In the genomic region with DNA sequence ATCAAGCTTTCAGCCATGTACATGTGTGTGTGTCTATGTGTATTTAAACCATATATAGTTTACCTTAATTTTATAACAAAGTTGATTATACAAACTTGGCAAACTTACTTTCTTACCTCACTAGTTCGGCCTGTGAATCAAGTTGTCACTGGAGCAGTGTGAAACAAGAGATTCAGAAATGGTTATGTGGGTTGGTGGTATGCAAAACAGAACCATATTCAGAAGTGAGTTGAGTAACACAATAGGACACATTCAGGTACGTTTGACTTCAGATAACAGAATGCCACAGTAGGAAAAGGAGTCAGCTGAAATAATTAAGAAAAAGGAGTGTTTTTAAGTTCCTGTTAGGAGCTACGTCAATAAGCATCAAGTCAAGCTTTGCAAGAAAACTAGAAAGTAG, we compare ENCODE assay signal across 18 cellular contexts. TPM values are rescaled to one million over a fixed set of nuclear protein-coding genes. Genes with fewer than 3 reads are reported as not detected.
DNase-seq lines count a peak whose midpoint lies in the region; ATAC-seq and TF ChIP-seq lines count a peak whose summit lies in the region.
"Had no signal": no experiment of that assay in that cellular context is flagged by ENCODE, and none has a peak within 500 bp of the region (broad histone marks: within the 10 kb centered on the region; RNA-seq: fewer than 3 reads in every experiment).

No MANE protein-coding gene starts in this region.

- H3K4me3 Mint-ChIP-seq in activated T-helper 17 cell treated with anti-CD3 and anti-CD28 coated beads, Interleukin-2, amount 50 U/mL, for 72 hours: no peak overlapping the region
- H3K4me3 Mint-ChIP-seq: CD8-positive, alpha-beta memory T cell; H9; IgD-negative memory B cell; naive thymus-derived CD4-positive, alpha-beta T cell had no signal

- H3K27me3 Mint-ChIP-seq in activated T-helper 17 cell treated with anti-CD3 and anti-CD28 coated beads, Interleukin-2, amount 50 U/mL, for 72 hours: no peaks in the 10 kb centered on the region
- H3K27me3 Mint-ChIP-seq: CD8-positive, alpha-beta memory T cell; IgD-negative memory B cell; naive thymus-derived CD4-positive, alpha-beta T cell had no signal

- POLR2A ChIA-PET in GM10248 (lab: Yijun Ruan, JAX): no interaction called here

- DNase-seq in activated naive CD4-positive, alpha-beta T cell treated with anti-CD3 and anti-CD28 coated beads, Interleukin-2, amount 50 U/mL, for 72 hours (ENCODE audit: low spot score in 2 of 2): no peak
- DNase-seq in activated naive CD4-positive, alpha-beta T cell (lab: John Stamatoyannopoulos, UW): no peak
- DNase-seq in thoracic aorta (ENCODE audit: low spot score) (no peak), HuH-7 (ENCODE audit: low spot score) (no peak), EL (no peak), GM10248 (ENCODE audit: extremely low spot score) (no peak)
- DNase-seq: activated CD8-positive, alpha-beta memory T cell treated with anti-CD3 and anti-CD28 coated beads for 24 hours; activated naive CD4-positive, alpha-beta T cell treated with anti-CD3 and anti-CD28 coated beads, Interleukin-2, amount 50 U/mL, for 16 hours; CD8-positive, alpha-beta memory T cell; dorsolateral prefrontal cortex; H9; naive thymus-derived CD4-positive, alpha-beta T cell; NCI-H748 treated with DMSO at 0.1 percent for 48 hours; RPMI8226 had no signal

- H3K27ac ChIP-seq in thoracic aorta: peak overlapping the region; percentile 48 to 78
- H3K27ac ChIP-seq: breast epithelium had no signal

- peaks cover 0 to 19% of the 10 kb centered on the region in 2 donors for H3K4me1 ChIP-seq in thoracic aorta (ENCODE audit: control insufficient read depth in 1 of 2, low read depth in 2 of 2)
- H3K4me1 ChIP-seq: breast epithelium had no signal

- peaks cover 0 to 11% of the 10 kb centered on the region in 2 donors for H3K36me3 Mint-ChIP-seq in activated naive CD4-positive, alpha-beta T cell treated with anti-CD3 and anti-CD28 coated beads, Interleukin-2, amount 50 U/mL, for 72 hours
- peaks cover 100% of the 10 kb centered on the region for H3K36me3 Mint-ChIP-seq in activated T-helper 17 cell treated with anti-CD3 and anti-CD28 coated beads, Interleukin-2, amount 50 U/mL, for 72 hours (ENCODE audit: low read depth)

- no peaks in the 10 kb centered on the region for H3K9me3 ChIP-seq in thoracic aorta
- H3K9me3 ChIP-seq: breast epithelium had no signal

- TF ChIP-seq CTCF in thoracic aorta (IDR thresholded peaks at IDR 0.05) (no peak), GM10248 (IDR thresholded peaks at IDR 0.05; ENCODE audit: control extremely low read depth, extremely low read depth, low read depth, missing control alignments) (no peak)

- H3K27me3 ChIP-seq in thoracic aorta (replicated peaks; ENCODE audit: insufficient read depth): no peaks in the 10 kb centered on the region
- H3K27me3 ChIP-seq: breast epithelium, dorsolateral prefrontal cortex had no signal

- peaks cover 47% of the 10 kb centered on the region for H3K36me3 ChIP-seq in thoracic aorta
- H3K36me3 ChIP-seq: breast epithelium had no signal

- CTCF ChIA-PET in GM10248 (lab: Yijun Ruan, JAX): interaction anchor here (0.9 to 1.7 kb wide), 4 partner anchors 12 to 359 kb away, joined by 3 to 4 read pairs (median 3); no protein-coding TSS in a partner anchor

- ATAC-seq in activated naive CD4-positive, alpha-beta T cell treated with anti-CD3 and anti-CD28 coated beads, Interleukin-2, amount 50 U/mL, for 72 hours: peak; percentile 33 to 37
- ATAC-seq in HG02623 (IDR thresholded peaks at IDR 0.05; ENCODE audit: unreplicated experiment) (peak; percentile 63), thoracic aorta (ENCODE audit: insufficient number of reproducible peaks, low FRiP score, low read depth) (no peak)
- peak; percentile 88 for ATAC-seq in activated T-helper 17 cell treated with anti-CD3 and anti-CD28 coated beads, Interleukin-2, amount 50 U/mL, for 72 hours (replicated peaks)
- ATAC-seq: naive thymus-derived CD4-positive, alpha-beta T cell had no signal

- no peaks in the 10 kb centered on the region for H3K4me1 Mint-ChIP-seq in activated T-helper 17 cell treated with anti-CD3 and anti-CD28 coated beads, Interleukin-2, amount 50 U/mL, for 72 hours

- H3K9me3 Mint-ChIP-seq in activated naive CD4-positive, alpha-beta T cell treated with anti-CD3 and anti-CD28 coated beads, Interleukin-2, amount 50 U/mL, for 72 hours: no peaks in the 10 kb centered on the region
- no peaks in the 10 kb centered on the region for H3K9me3 Mint-ChIP-seq in activated T-helper 17 cell treated with anti-CD3 and anti-CD28 coated beads, Interleukin-2, amount 50 U/mL, for 72 hours
- H3K9me3 Mint-ChIP-seq: CD8-positive, alpha-beta memory T cell; H9; IgD-negative memory B cell; naive thymus-derived CD4-positive, alpha-beta T cell had no signal

- no peak overlapping the region for H3K4me3 ChIP-seq in thoracic aorta
- H3K4me3 ChIP-seq: breast epithelium, dorsolateral prefrontal cortex had no signal

- H3K27ac Mint-ChIP-seq in activated naive CD4-positive, alpha-beta T cell treated with anti-CD3 and anti-CD28 coated beads, Interleukin-2, amount 50 U/mL, for 72 hours: peak overlapping the region in 1 of 2 donors; percentile 76
- peak overlapping the region; percentile 11 for H3K27ac Mint-ChIP-seq in activated T-helper 17 cell treated with anti-CD3 and anti-CD28 coated beads, Interleukin-2, amount 50 U/mL, for 72 hours
- H3K27ac Mint-ChIP-seq: H9 had no signal

RNA-seq across cellular contexts. Expression of gene XPA, which starts 21.5 kb away (rescaled TPM):
- total RNA-seq in activated naive CD4-positive, alpha-beta T cell treated with anti-CD3 and anti-CD28 coated beads, Interleukin-2, amount 50 U/mL, for 72 hours: 1 to 10 TPM; 7.7 to 8.4 TPM
- 10 to 100 TPM; 14.0 to 16.6 TPM for total RNA-seq in activated T-helper 17 cell treated with anti-CD3 and anti-CD28 coated beads, Interleukin-2, amount 50 U/mL, for 72 hours
- total RNA-seq in thoracic aorta: 10 to 100 TPM; 15.0 to 23.2 TPM

RNA-seq across cellular contexts. Expression of gene NCBP1, which starts 42.0 kb away (rescaled TPM):
- 10 to 100 TPM; 36.9 to 41.2 TPM for total RNA-seq in activated naive CD4-positive, alpha-beta T cell treated with anti-CD3 and anti-CD28 coated beads, Interleukin-2, amount 50 U/mL, for 72 hours
- 10 to 100 TPM; 33.5 to 47.7 TPM for total RNA-seq in activated T-helper 17 cell treated with anti-CD3 and anti-CD28 coated beads, Interleukin-2, amount 50 U/mL, for 72 hours
- 10 to 100 TPM; 16.1 to 28.7 TPM for total RNA-seq in thoracic aorta

RNA-seq across cellular contexts. Expression of gene TSTD2, which starts 42.5 kb away (rescaled TPM):
- total RNA-seq in activated naive CD4-positive, alpha-beta T cell treated with anti-CD3 and anti-CD28 coated beads, Interleukin-2, amount 50 U/mL, for 72 hours: 10 to 100 TPM; 14.2 to 18.1 TPM
- total RNA-seq in activated T-helper 17 cell treated with anti-CD3 and anti-CD28 coated beads, Interleukin-2, amount 50 U/mL, for 72 hours: 10 to 100 TPM; 11.6 to 13.5 TPM
- total RNA-seq in thoracic aorta: 10 to 100 TPM; 13.1 to 51.4 TPM
